Comparison of ENCODE assay signal across 1 cellular context in the genomic region with DNA sequence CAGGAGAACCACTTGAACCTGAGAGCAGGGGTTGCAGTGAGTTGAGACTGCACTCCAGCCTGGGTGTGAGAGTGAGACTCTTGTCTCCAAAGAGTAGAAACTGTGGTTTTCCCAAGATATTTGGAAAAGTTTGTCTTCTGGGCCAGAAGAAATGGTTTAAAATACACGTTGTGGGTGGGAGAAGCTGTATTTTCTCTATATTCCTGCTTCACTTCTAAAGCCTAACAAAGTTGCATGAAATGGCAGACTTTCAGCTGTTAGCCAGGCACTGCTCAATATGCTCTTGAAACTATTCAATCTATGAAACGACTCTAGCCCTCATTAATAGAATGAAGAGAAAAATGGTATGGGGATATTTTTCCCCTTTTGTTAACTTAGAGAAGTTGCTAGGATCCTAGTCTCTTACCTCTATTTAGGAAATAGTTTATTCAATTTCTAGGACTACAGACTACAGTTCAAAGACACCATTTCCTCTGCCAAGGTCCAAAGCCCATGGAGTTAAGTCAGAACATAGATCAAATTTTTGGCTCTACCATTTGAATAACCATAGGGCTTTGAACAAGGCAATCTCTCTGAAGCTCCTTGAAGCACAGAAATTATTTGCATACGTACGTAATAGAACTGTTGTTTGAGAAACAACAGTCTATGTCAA.
TF ChIP-seq lines count a peak whose summit lies in the region.

No MANE protein-coding gene starts in this region.

TF ChIP-seq in K562, 482 proteins besides CTCF, POLR2A, EP300 and RAD21:
- TF ChIP-seq POLR2AphosphoS5 (IDR thresholded peaks at IDR 0.05; ENCODE audit: control insufficient read depth, insufficient read depth, low read depth, low read length): peak; percentile 31; the same call in 1 of the 2 replicates
- TF ChIP-seq RHOXF2B (CRISPR knock-in tag; conservative IDR thresholded peaks at IDR 0.05): no peak
- TF ChIP-seq FOSL1 (tag; conservative IDR thresholded peaks at IDR 0.05): no peak
- TF ChIP-seq, protein P1, sequence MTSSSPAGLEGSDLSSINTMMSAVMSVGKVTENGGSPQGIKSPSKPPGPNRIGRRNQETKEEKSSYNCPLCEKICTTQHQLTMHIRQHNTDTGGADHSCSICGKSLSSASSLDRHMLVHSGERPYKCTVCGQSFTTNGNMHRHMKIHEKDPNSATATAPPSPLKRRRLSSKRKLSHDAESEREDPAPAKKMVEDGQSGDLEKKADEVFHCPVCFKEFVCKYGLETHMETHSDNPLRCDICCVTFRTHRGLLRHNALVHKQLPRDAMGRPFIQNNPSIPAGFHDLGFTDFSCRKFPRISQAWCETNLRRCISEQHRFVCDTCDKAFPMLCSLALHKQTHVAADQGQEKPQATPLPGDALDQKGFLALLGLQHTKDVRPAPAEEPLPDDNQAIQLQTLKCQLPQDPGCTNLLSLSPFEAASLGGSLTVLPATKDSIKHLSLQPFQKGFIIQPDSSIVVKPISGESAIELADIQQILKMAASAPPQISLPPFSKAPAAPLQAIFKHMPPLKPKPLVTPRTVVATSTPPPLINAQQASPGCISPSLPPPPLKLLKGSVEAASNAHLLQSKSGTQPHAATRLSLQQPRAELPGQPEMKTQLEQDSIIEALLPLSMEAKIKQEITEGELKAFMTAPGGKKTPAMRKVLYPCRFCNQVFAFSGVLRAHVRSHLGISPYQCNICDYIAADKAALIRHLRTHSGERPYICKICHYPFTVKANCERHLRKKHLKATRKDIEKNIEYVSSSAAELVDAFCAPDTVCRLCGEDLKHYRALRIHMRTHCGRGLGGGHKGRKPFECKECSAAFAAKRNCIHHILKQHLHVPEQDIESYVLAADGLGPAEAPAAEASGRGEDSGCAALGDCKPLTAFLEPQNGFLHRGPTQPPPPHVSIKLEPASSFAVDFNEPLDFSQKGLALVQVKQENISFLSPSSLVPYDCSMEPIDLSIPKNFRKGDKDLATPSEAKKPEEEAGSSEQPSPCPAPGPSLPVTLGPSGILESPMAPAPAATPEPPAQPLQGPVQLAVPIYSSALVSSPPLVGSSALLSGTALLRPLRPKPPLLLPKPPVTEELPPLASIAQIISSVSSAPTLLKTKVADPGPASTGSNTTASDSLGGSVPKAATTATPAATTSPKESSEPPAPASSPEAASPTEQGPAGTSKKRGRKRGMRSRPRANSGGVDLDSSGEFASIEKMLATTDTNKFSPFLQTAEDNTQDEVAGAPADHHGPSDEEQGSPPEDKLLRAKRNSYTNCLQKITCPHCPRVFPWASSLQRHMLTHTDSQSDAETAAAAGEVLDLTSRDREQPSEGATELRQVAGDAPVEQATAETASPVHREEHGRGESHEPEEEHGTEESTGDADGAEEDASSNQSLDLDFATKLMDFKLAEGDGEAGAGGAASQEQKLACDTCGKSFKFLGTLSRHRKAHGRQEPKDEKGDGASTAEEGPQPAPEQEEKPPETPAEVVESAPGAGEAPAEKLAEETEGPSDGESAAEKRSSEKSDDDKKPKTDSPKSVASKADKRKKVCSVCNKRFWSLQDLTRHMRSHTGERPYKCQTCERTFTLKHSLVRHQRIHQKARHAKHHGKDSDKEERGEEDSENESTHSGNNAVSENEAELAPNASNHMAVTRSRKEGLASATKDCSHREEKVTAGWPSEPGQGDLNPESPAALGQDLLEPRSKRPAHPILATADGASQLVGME (CRISPR knock-in tag; IDR thresholded peaks at IDR 0.05): no peak
- TF ChIP-seq POLR2AphosphoS2 (IDR thresholded peaks at IDR 0.05; ENCODE audit: low read length): 0 out of 2 replicates have a peak, but pooled peaks have one; percentile 16
- TF ChIP-seq MIER1 (IDR thresholded peaks at IDR 0.05; ENCODE audit: low read depth): no peak
- TF ChIP-seq, protein P2, sequence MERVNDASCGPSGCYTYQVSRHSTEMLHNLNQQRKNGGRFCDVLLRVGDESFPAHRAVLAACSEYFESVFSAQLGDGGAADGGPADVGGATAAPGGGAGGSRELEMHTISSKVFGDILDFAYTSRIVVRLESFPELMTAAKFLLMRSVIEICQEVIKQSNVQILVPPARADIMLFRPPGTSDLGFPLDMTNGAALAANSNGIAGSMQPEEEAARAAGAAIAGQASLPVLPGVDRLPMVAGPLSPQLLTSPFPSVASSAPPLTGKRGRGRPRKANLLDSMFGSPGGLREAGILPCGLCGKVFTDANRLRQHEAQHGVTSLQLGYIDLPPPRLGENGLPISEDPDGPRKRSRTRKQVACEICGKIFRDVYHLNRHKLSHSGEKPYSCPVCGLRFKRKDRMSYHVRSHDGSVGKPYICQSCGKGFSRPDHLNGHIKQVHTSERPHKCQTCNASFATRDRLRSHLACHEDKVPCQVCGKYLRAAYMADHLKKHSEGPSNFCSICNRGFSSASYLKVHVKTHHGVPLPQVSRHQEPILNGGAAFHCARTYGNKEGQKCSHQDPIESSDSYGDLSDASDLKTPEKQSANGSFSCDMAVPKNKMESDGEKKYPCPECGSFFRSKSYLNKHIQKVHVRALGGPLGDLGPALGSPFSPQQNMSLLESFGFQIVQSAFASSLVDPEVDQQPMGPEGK (CRISPR knock-in tag; IDR thresholded peaks at IDR 0.05; ENCODE audit: borderline replicate concordance): no peak
- no peak for TF ChIP-seq ZFP30 (CRISPR knock-in tag; IDR thresholded peaks at IDR 0.05; ENCODE audit: borderline replicate concordance)
